In the genomic region with DNA sequence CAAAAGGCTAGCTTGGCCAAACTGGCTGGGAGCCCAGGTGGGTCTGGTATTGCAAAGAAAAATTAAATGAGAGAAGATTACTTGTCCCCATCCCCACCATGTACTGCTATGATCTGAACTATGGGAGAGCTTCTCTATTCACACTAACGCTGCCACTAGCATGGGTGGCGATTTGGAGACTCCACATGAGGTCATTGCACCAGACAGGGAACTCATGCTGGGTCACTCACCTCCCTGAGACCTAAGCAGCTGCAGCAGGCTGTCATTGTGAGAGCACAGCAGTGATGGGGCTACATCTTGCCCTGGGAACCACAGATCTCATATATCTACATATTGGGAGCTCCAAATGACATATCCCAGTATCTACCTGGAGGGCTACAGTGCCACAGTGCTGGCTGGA, we compare ENCODE assay signal across 24 cellular contexts.
"Had no signal": no experiment of that assay in that cellular context is flagged by ENCODE, and none has a peak within 500 bp of the region (broad histone marks: within the 10 kb centered on the region; RNA-seq: fewer than 3 reads in every experiment).

No MANE protein-coding gene starts in this region.

- H3K36me3 ChIP-seq: ascending aorta had no signal

- DNase-seq: activated B cell treated with CpG ODN at 0.5 μM for 24 hours; activated CD4-positive, alpha-beta memory T cell treated with anti-CD3 and anti-CD28 coated beads for 36 hours; activated CD4-positive, alpha-beta T cell treated with anti-CD3 and anti-CD28 coated beads for 1 hour; activated CD4-positive, alpha-beta T cell treated with anti-CD3 and anti-CD28 coated beads, Interleukin-2, amount 10 ng/mL, durations not matched to agents 24 days and 14 days; activated CD8-positive, alpha-beta memory T cell treated with anti-CD3 and anti-CD28 coated beads for 24 hours; activated effector memory CD4-positive, alpha-beta T cell treated with anti-CD3 and anti-CD28 coated beads, Interleukin-2, amount 50 U/mL, for 16 hours; activated naive CD4-positive, alpha-beta T cell treated with Interleukin-2 at 50 U/mL for 16 hours; activated naive CD8-positive, alpha-beta T cell treated with anti-CD3 and anti-CD28 coated beads, Interleukin-2, amount 50 U/mL, for 24 hours; activated T-cell treated with anti-CD3 and anti-CD28 coated beads, Interleukin-2, amount 50 U/mL, for 4 hours; amniotic stem cell; body of pancreas; NCI-H1092; NCI-H1417 treated with DMSO at 0.1 percent for 48 hours; NCI-H1930; NCI-H2171; NCI-H226; NCI-H526; NCI-H82; T-cell; T-helper 2 cell; T1000 had no signal

- H3K4me3 ChIP-seq: ascending aorta, body of pancreas, SK-N-MC had no signal

- ATAC-seq: activated naive CD8-positive, alpha-beta T cell treated with anti-CD3 and anti-CD28 coated beads, Interleukin-2, amount 50 U/mL, for 24 hours; activated T-cell treated with anti-CD3 and anti-CD28 coated beads, Interleukin-2, amount 50 U/mL, for 4 hours; body of pancreas; T-cell had no signal

- FAIRE-seq: TTC549 had no signal

- H3K27ac ChIP-seq: ascending aorta, body of pancreas, SK-N-MC had no signal

- H3K27me3 ChIP-seq: ascending aorta, body of pancreas had no signal
